In the genomic region with DNA sequence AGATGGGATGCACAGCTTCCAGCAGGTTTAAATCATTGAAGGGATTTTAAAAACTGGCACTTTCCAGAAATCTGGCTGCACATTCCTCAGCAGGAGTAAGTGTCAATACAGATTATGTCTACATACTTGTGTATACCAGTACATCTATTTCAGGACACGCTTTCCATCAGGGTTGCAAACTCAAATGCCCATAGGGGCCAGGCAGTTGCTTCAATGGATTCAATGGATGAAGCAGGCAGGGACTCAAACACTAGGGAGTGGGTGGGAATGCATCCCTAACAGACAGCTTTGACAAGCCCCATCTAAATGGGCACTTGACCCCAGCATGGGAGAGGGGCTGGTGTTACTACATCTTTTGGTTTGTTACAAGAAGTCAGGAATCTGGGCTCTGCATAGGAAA, we compare ENCODE assay signal across 15 cellular contexts.
DNase-seq lines count a peak whose midpoint lies in the region; ATAC-seq and TF ChIP-seq lines count a peak whose summit lies in the region.
"Had no signal": no experiment of that assay in that cellular context is flagged by ENCODE, and none has a peak within 500 bp of the region (broad histone marks: within the 10 kb centered on the region; RNA-seq: fewer than 3 reads in every experiment).

No MANE protein-coding gene starts in this region.

- TF ChIP-seq CTCF in CD4-positive, alpha-beta T cell (IDR thresholded peaks at IDR 0.05): no peak
- TF ChIP-seq CTCF in HFFc6 (IDR thresholded peaks at IDR 0.05) (no peak), natural killer cell (IDR thresholded peaks at IDR 0.05) (no peak)

- H3K4me1 Mint-ChIP-seq in CD4-positive, alpha-beta T cell (ENCODE audit: low read depth): peaks cover 98% of the 10 kb centered on the region
- H3K4me1 Mint-ChIP-seq in HFFc6 (ENCODE audit: low read depth): peaks cover 74% of the 10 kb centered on the region
- peaks cover 95% of the 10 kb centered on the region for H3K4me1 Mint-ChIP-seq in activated naive CD8-positive, alpha-beta T cell (ENCODE audit: low read depth)
- H3K4me1 Mint-ChIP-seq in natural killer cell: peaks cover 61% of the 10 kb centered on the region in 2 donors

- H3K36me3 Mint-ChIP-seq in CD4-positive, alpha-beta T cell (ENCODE audit: low read depth): peaks cover 4% of the 10 kb centered on the region
- H3K36me3 Mint-ChIP-seq in HFFc6 (ENCODE audit: low read depth) (peaks cover 5% of the 10 kb centered on the region; the same call in 1 of the 2 replicates), natural killer cell (no peaks in the 10 kb centered on the region)
- H3K36me3 Mint-ChIP-seq in activated naive CD8-positive, alpha-beta T cell: no peaks in the 10 kb centered on the region

- intact Hi-C loops in CD4-positive, alpha-beta T cell (cut with DNase I, micrococcal nuclease): loop anchor here in 1 of 2 experiments (5.0 kb wide), 1 partner anchor 41 kb away; no protein-coding TSS in a partner anchor
- intact Hi-C loops in natural killer cell (cut with micrococcal nuclease): no loop called here

- H3K27ac ChIP-seq in CD4-positive, alpha-beta T cell (ENCODE audit: low read depth, low read length): peak overlapping the region; percentile 57
- H3K27ac ChIP-seq: C4-2B, vagina had no signal

- H3K4me3 Mint-ChIP-seq in CD4-positive, alpha-beta T cell: peak overlapping the region; percentile 36
- H3K4me3 Mint-ChIP-seq in HFFc6: no peak overlapping the region
- H3K4me3 Mint-ChIP-seq in activated naive CD8-positive, alpha-beta T cell: peak overlapping the region; percentile 57
- no peak overlapping the region for H3K4me3 Mint-ChIP-seq in natural killer cell

- no peaks in the 10 kb centered on the region for H3K9me3 ChIP-seq in CD4-positive, alpha-beta T cell (ENCODE audit: control insufficient read depth, low read length)
- H3K9me3 ChIP-seq: HAP-1, vagina had no signal

- H3K27me3 Mint-ChIP-seq in CD4-positive, alpha-beta T cell: no peaks in the 10 kb centered on the region
- H3K27me3 Mint-ChIP-seq in HFFc6 (ENCODE audit: insufficient read depth) (no peaks in the 10 kb centered on the region; the same call in 1 of the 2 replicates), natural killer cell (ENCODE audit: low read depth in 2 of 2) (no peaks in the 10 kb centered on the region)
- no peaks in the 10 kb centered on the region for H3K27me3 Mint-ChIP-seq in activated naive CD8-positive, alpha-beta T cell

- no peak for DNase-seq in CD4-positive, alpha-beta T cell
- DNase-seq in HFFc6 (no peak), natural killer cell (no peak), germinal center (ENCODE audit: low spot score) (no peak)
- no peak for DNase-seq in stimulated activated CD4-positive, alpha-beta T cell treated with anti-CD3 and anti-CD28 coated beads, Interleukin-12 subunit alpha, Interleukin-12 subunit beta, amount 100 ng/mL, for 4 hours
- DNase-seq: EL; NK-92 treated with Interleukin-12 subunit alpha and Interleukin-12 subunit beta, amount 100 ng/mL, for 24 hours; Right ventricle myocardium superior; stimulated activated naive CD4-positive, alpha-beta T cell treated with Interleukin-2 at 50 U/mL for 16 hours; T1000 had no signal

- ATAC-seq in CD4-positive, alpha-beta T cell (ENCODE audit: poor library complexity): no peak
- ATAC-seq in natural killer cell (no peak), GM21360 (IDR thresholded peaks at IDR 0.05; ENCODE audit: unreplicated experiment) (no peak)

- peak overlapping the region; percentile 94 for H3K27ac Mint-ChIP-seq in CD4-positive, alpha-beta T cell
- H3K27ac Mint-ChIP-seq in HFFc6 (peak overlapping the region; percentile 7; the same call in 1 of the 2 replicates), natural killer cell (peak overlapping the region; percentile 63 to 96)
- H3K27ac Mint-ChIP-seq in activated naive CD8-positive, alpha-beta T cell: peak overlapping the region; percentile 99

- CTCF ChIA-PET in CD4-positive, alpha-beta T cell (lab: Charles Lee): no interaction called here

- H3K27me3 ChIP-seq in CD4-positive, alpha-beta T cell (ENCODE audit: control insufficient read depth, insufficient read depth, low read length): no peaks in the 10 kb centered on the region
- H3K27me3 ChIP-seq: vagina had no signal

- H3K9me3 Mint-ChIP-seq in CD4-positive, alpha-beta T cell: no peaks in the 10 kb centered on the region
- H3K9me3 Mint-ChIP-seq in HFFc6 (no peaks in the 10 kb centered on the region), natural killer cell (no peaks in the 10 kb centered on the region)
- no peaks in the 10 kb centered on the region for H3K9me3 Mint-ChIP-seq in activated naive CD8-positive, alpha-beta T cell (ENCODE audit: low read depth)

- POLR2A ChIA-PET in CD4-positive, alpha-beta T cell (lab: Charles Lee): interaction anchor here (1.3 to 8.1 kb wide), 3 partner anchors 9 to 30 kb away, joined by 3 to 79 read pairs (median 13); no protein-coding TSS in a partner anchor

Comparison
In these comparisons a context has a peak if more than half of its experiments do, and no peak if none do; other contexts are left out.
1. H3K27ac Mint-ChIP-seq: peak in every context shown above with its lines; median percentile 99 in activated naive CD8-positive, alpha-beta T cell; 94 in CD4-positive, alpha-beta T cell; 80 in natural killer cell; 7 in HFFc6.
2. H3K4me3 Mint-ChIP-seq: peak in CD4-positive, alpha-beta T cell (single experiment) and activated naive CD8-positive, alpha-beta T cell (single experiment); none in HFFc6 (single experiment) and natural killer cell (single experiment).